ENCODE assay signal across 30 cellular contexts in the genomic region with DNA sequence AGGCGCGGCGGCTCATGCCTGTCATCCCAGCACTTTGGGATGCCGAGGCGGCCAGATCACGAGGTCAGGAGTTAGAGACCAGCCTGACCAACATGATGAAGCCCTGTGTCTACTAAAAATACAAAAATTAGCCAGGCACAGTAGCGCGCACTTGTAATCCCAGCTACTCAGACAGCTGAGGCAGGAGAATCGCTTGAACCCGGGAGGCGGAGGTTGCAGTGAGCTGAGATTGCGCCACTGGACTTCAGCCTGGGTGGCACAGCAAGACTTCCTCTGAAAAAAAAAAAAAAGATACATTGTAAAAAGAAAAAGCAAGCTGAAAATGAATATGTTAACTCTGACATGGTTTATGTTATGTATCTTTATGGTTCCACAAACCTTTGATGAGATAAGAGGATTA. TPM values are rescaled to one million over a fixed set of nuclear protein-coding genes. Genes with fewer than 3 reads are reported as not detected.
"Had no signal": no experiment of that assay in that cellular context is flagged by ENCODE, and none has a peak within 500 bp of the region (broad histone marks: within the 10 kb centered on the region; RNA-seq: fewer than 3 reads in every experiment).

No MANE protein-coding gene starts in this region.

- H3K27me3 ChIP-seq: heart left ventricle, pancreas, sigmoid colon, upper lobe of left lung, vagina had no signal

- H3K27ac ChIP-seq: heart left ventricle, pancreas, prostate gland, sigmoid colon, tibial nerve, upper lobe of left lung, vagina had no signal

- H3K4me3 ChIP-seq: heart left ventricle, lung, pancreas, prostate gland, sigmoid colon, smooth muscle cell, tibial nerve, upper lobe of left lung, vagina had no signal

- ATAC-seq: heart left ventricle; left lobe of liver; naive thymus-derived CD4-positive, alpha-beta T cell; natural killer cell treated with Interleukin-12 subunit alpha and Interleukin-12 subunit beta and Interleukin-15 and Interleukin-18, amount 100 ng/mL, for 72 hours; pancreas; right cardiac atrium; stimulated activated memory B cell treated with anti-CD40 and anti-IgM and Interleukin-4, amounts not matched to agents 10 μg/mL and 1 μg/mL and 100 μg/mL, for 72 hours; stimulated activated naive CD8-positive, alpha-beta T cell treated with anti-CD3 and anti-CD28 coated beads, Interleukin-15, amount 100 ng/mL, for 72 hours had no signal

- H3K4me1 ChIP-seq: prostate gland, tibial nerve had no signal

- FAIRE-seq: pancreas had no signal

- H3K4me2 ChIP-seq: smooth muscle cell had no signal

- H3K9me3 ChIP-seq: heart left ventricle, pancreas, prostate gland, sigmoid colon, tibial nerve, upper lobe of left lung, vagina had no signal

- H3K36me3 ChIP-seq: heart left ventricle, pancreas, prostate gland, sigmoid colon, tibial nerve, upper lobe of left lung, vagina had no signal

- DNase-seq: heart left ventricle; hypothalamus; islet precursor cell; mesendoderm; naive thymus-derived CD4-positive, alpha-beta T cell; nucleus accumbens; pancreas; retina; right cardiac atrium; sigmoid colon; stimulated activated CD4-positive, alpha-beta T cell treated with anti-CD3 and anti-CD28 coated beads, Interleukin-1b, Interleukin-23, amount 100 ng/mL, for 48 hours; stimulated activated CD4-positive, alpha-beta T cell treated with anti-CD3 and anti-CD28 coated beads, Interleukin-2, amount 100 ng/mL, for 48 hours; stimulated activated CD4-positive, alpha-beta T cell treated with anti-CD3 and anti-CD28 coated beads, Interleukin-4, amount 100 ng/mL, for 4 hours; stimulated activated CD8-positive, alpha-beta memory T cell treated with anti-CD3 and anti-CD28 coated beads, Interleukin-4, amount 100 ng/mL, for 48 hours; stimulated activated naive CD4-positive, alpha-beta T cell treated with Interleukin-2 at 50 U/mL for 16 hours; stimulated activated naive CD8-positive, alpha-beta T cell treated with anti-CD3 and anti-CD28 coated beads, Interleukin-15, amount 100 ng/mL, for 72 hours; substantia nigra; upper lobe of left lung had no signal

RNA-seq across cellular contexts. Expression of a gene that starts 33.6 kb away (rescaled TPM):
- total RNA-seq: kidney epithelial cell, myocyte, smooth muscle cell, temporal lobe, vagina had no signal
- polyA plus RNA-seq: naive thymus-derived CD4-positive, alpha-beta T cell; neural cell; smooth muscle cell had no signal
